In the genomic region with DNA sequence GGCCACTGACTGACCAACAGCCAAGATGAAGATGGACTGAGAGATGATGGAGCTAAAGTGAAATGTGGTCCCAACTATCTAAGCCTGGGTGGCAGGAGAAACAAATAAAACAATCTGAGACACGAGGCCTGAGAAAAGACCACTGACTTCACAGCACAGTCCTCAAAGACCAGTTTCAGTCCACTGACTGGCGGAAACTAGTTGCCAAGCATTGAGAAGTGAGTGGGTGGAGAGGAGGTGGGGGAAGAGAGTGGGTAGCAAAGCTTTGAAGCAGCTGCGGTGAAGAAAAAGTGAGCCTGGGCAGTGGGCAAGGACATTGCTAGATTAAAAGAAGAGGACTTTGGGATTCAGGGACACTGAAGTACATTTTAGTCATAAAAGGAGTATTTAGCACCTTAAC, we compare ENCODE assay signal across 17 cellular contexts. TPM values are rescaled to one million over a fixed set of nuclear protein-coding genes. Genes with fewer than 3 reads are reported as not detected.
A peak's percentile ranks its signal among the peaks of the same experiment; 100 is the strongest.
DNase-seq lines count a peak whose midpoint lies in the region; ATAC-seq and TF ChIP-seq lines count a peak whose summit lies in the region.
"Had no signal": no experiment of that assay in that cellular context is flagged by ENCODE, and none has a peak within 500 bp of the region (broad histone marks: within the 10 kb centered on the region; RNA-seq: fewer than 3 reads in every experiment).

No MANE protein-coding gene starts in this region.

- H3K36me3 ChIP-seq in Karpas-422 (ENCODE audit: insufficient read depth, low read length), result peaks cover 51% of the 10 kb centered on the region
- H3K36me3 ChIP-seq: left ventricle myocardium inferior had no signal

- peak overlapping the region; percentile 98 for H3K27ac ChIP-seq in Karpas-422 (ENCODE audit: low read length)
- no peak overlapping the region for H3K27ac ChIP-seq in foreskin keratinocyte
- H3K27ac ChIP-seq in coronary artery, result no peak overlapping the region
- H3K27ac ChIP-seq: left ventricle myocardium inferior had no signal

- peaks cover 22% of the 10 kb centered on the region; the same call in 1 of the 2 replicates for H4K20me1 ChIP-seq in Karpas-422 (ENCODE audit: insufficient read depth, low read depth, low read length)

- H3K79me2 ChIP-seq in Karpas-422 (ENCODE audit: low read length), result peaks cover 61% of the 10 kb centered on the region

- no peak overlapping the region for H2AFZ ChIP-seq in Karpas-422 (ENCODE audit: low read length)

- no peaks in the 10 kb centered on the region for H3K27me3 ChIP-seq in Karpas-422 (ENCODE audit: low read length)
- H3K27me3 ChIP-seq in foreskin keratinocyte, result no peaks in the 10 kb centered on the region

- peak overlapping the region; percentile 77 for H3K4me2 ChIP-seq in Karpas-422 (ENCODE audit: low read depth, low read length, poor library complexity, severe bottlenecking)

- ATAC-seq in GM19351 (IDR thresholded peaks at IDR 0.05; ENCODE audit: unreplicated experiment), result peak; percentile 31
- ATAC-seq in HG02852 (IDR thresholded peaks at IDR 0.05; ENCODE audit: unreplicated experiment), result peak; percentile 31
- ATAC-seq in foreskin keratinocyte, result no peak

- TF ChIP-seq CTCF in GM12864 (IDR thresholded peaks at IDR 0.05; ENCODE audit: low read depth, low read length, missing control alignments) (no peak), foreskin keratinocyte (conservative IDR thresholded peaks at IDR 0.05) (no peak), coronary artery (IDR thresholded peaks at IDR 0.05) (no peak)

- H3K9ac ChIP-seq in Karpas-422 (ENCODE audit: low read length), result peak overlapping the region; percentile 75

- H3K9me2 ChIP-seq in Karpas-422 (replicated peaks; ENCODE audit: insufficient read depth, low read length), result no peaks in the 10 kb centered on the region

- H3K4me1 ChIP-seq in Karpas-422 (ENCODE audit: low read length), result peaks cover 85% of the 10 kb centered on the region
- no peaks in the 10 kb centered on the region for H3K4me1 ChIP-seq in foreskin keratinocyte
- H3K4me1 ChIP-seq: left ventricle myocardium inferior had no signal

- peak; percentile 60 for DNase-seq in GM12864 (ENCODE audit: low read depth)
- DNase-seq in Karpas-422, result peak; percentile 80
- DNase-seq in foreskin keratinocyte, result no peak
- no peak for DNase-seq in coronary artery (ENCODE audit: low spot score)
- no peak for DNase-seq in NCI-H2171 (lab: John Stamatoyannopoulos, UW)
- DNase-seq in pons (ENCODE audit: low spot score), result no peak
- DNase-seq: activated gamma-delta T cell treated with Interleukin-2 at 50 U/mL for 16 hours; left ventricle myocardium inferior; NCI-H1417 treated with DMSO at 0.1 percent for 48 hours; stimulated activated CD4-positive, alpha-beta T cell treated with anti-CD3 and anti-CD28 coated beads, Interleukin-4, amount 100 ng/mL, for 1 hour had no signal

- H3K9me3 ChIP-seq in Karpas-422 (ENCODE audit: low read length), result no peaks in the 10 kb centered on the region
- H3K9me3 ChIP-seq: left ventricle myocardium inferior had no signal

- peak overlapping the region; percentile 58 for H3K4me3 ChIP-seq in GM12864 (ENCODE audit: low read depth, low read length)
- H3K4me3 ChIP-seq in Karpas-422 (ENCODE audit: low read length), result peak overlapping the region; percentile 71
- H3K4me3 ChIP-seq in coronary artery, result no peak overlapping the region
- H3K4me3 ChIP-seq: left ventricle myocardium inferior had no signal

RNA-seq across cellular contexts. Expression of a gene that starts 1.9 kb away (rescaled TPM):
- 434 and 1,078 TPM in 2 replicates for total RNA-seq in Karpas-422 (2014; rRNA removed; shearing (Covaris generic); ENCODE audit: low replicate concordance)
- total RNA-seq in foreskin keratinocyte, result not detected in 2 replicates
- not detected in 2 replicates for polyA plus RNA-seq in foreskin keratinocyte
- total RNA-seq: cerebellum, fibroblast of villous mesenchyme, G401, left ventricle myocardium inferior, temporal lobe had no signal

RNA-seq across cellular contexts. Expression of a gene that starts 28.2 kb away (rescaled TPM):
- not detected in 2 replicates for total RNA-seq in Karpas-422 (2014; rRNA removed; shearing (Covaris generic); ENCODE audit: low replicate concordance)
- total RNA-seq in foreskin keratinocyte, result not detected in 2 replicates
- polyA plus RNA-seq in foreskin keratinocyte, result not detected in 2 replicates
- total RNA-seq: cerebellum, fibroblast of villous mesenchyme, G401, left ventricle myocardium inferior, omental fat pad, temporal lobe had no signal

RNA-seq across cellular contexts. Expression of a gene that starts 35.0 kb away (rescaled TPM):
- 6.3 and 8.2 TPM in 2 replicates for total RNA-seq in Karpas-422 (2014; rRNA removed; shearing (Covaris generic); ENCODE audit: low replicate concordance)
- total RNA-seq in foreskin keratinocyte, result not detected in 2 replicates
- not detected in 2 replicates for polyA plus RNA-seq in foreskin keratinocyte
- total RNA-seq: cerebellum, fibroblast of villous mesenchyme, G401, left ventricle myocardium inferior, omental fat pad, temporal lobe had no signal

RNA-seq across cellular contexts. Expression of a gene that starts 57.6 kb away (rescaled TPM):
- 0.25 TPM in 1 of 2 replicates, not detected in the other for total RNA-seq in Karpas-422 (2014; rRNA removed; shearing (Covaris generic); ENCODE audit: low replicate concordance)
- total RNA-seq in foreskin keratinocyte, result not detected in 2 replicates
- polyA plus RNA-seq in foreskin keratinocyte, result not detected in 2 replicates
- total RNA-seq: cerebellum, fibroblast of villous mesenchyme, G401, left ventricle myocardium inferior, omental fat pad, temporal lobe had no signal

Comparison
In these comparisons a context has a peak if more than half of its experiments do, and no peak if none do; other contexts are left out.
1. DNase-seq: peak in GM12864 (single experiment) and Karpas-422 (single experiment); none in foreskin keratinocyte (0 of 2), coronary artery (single experiment), NCI-H2171 (single experiment) and pons (single experiment).
2. RNA of a gene that starts 1.9 kb away (total RNA-seq): 434 to 1,078 TPM in Karpas-422; not detected in foreskin keratinocyte; every median in the first group is over 100 times any median in the second.